ENCODE assay signal across 14 cellular contexts in genomic region chr4:2849267-2850140, GRCh38. TPM values are rescaled to one million over a fixed set of nuclear protein-coding genes. Genes with fewer than 3 reads are reported as not detected.
DNase-seq lines count a peak whose midpoint lies in the region; ATAC-seq lines count a peak whose summit lies in the region.
"Had no signal": no experiment of that assay in that cellular context is flagged by ENCODE, and none has a peak within 500 bp of the region (broad histone marks: within the 10 kb centered on the region; RNA-seq: fewer than 3 reads in every experiment).

No MANE protein-coding gene starts in this region.

- H3K36me3 ChIP-seq in BLaER1 treated with 17β-estradiol and CSF1 and Interleukin-3, amounts not matched to agents 10 nM and 100 nM, result peaks cover 9 to 16% (median 12%) of the 10 kb centered on the region in 11 experiments; a peak in 21 of 22 replicates
- peaks cover 0 to 14% of the 10 kb centered on the region in 2 donors for H3K36me3 ChIP-seq in duodenal mucosa (ENCODE audit: control insufficient read depth in 1 of 2, insufficient read depth in 2 of 2, low read length in 2 of 2)

- ATAC-seq in naive thymus-derived CD8-positive, alpha-beta T cell, result no peak
- ATAC-seq in GM21526 (IDR thresholded peaks at IDR 0.05; ENCODE audit: low FRiP score, unreplicated experiment), result no peak

- peaks cover 59 to 71% (median 63%) of the 10 kb centered on the region in 3 donors for H3K4me1 Mint-ChIP-seq in IgD-negative memory B cell
- H3K4me1 Mint-ChIP-seq in naive thymus-derived CD8-positive, alpha-beta T cell, result peaks cover 31 to 92% (median 86%) of the 10 kb centered on the region in 4 donors

- peaks cover 6% of the 10 kb centered on the region for H3K36me3 Mint-ChIP-seq in IgD-negative memory B cell
- H3K36me3 Mint-ChIP-seq in naive thymus-derived CD8-positive, alpha-beta T cell, result peaks cover 0 to 10% (median 0%) of the 10 kb centered on the region in 3 donors

- peaks cover 69 to 95% (median 80%) of the 10 kb centered on the region in 10 experiments for H3K4me1 ChIP-seq in BLaER1 treated with 17β-estradiol and CSF1 and Interleukin-3, amounts not matched to agents 10 nM and 100 nM
- H3K4me1 ChIP-seq in duodenal mucosa (ENCODE audit: control insufficient read depth in 1 of 2, insufficient read depth in 2 of 2, low read length in 2 of 2), result peaks cover 52 to 60% of the 10 kb centered on the region in 2 donors

- peaks cover 74 to 100% (median 98%) of the 10 kb centered on the region in 11 experiments for H4K20me1 ChIP-seq in BLaER1 treated with 17β-estradiol and CSF1 and Interleukin-3, amounts not matched to agents 10 nM and 100 nM

- 0 out of 22 replicates have a peak overlapping the region, but pooled peaks of 3 of the 11 experiments have one; percentile 11 to 32 (median 26) for H3K9ac ChIP-seq in BLaER1 treated with 17β-estradiol and CSF1 and Interleukin-3, amounts not matched to agents 10 nM and 100 nM
- H3K9ac ChIP-seq in duodenal mucosa (ENCODE audit: low read depth in 1 of 2, low read length in 2 of 2), result peak overlapping the region in 1 of 2 donors; percentile 42

- peak overlapping the region; percentile 20 to 76 (median 43) for H3K27ac Mint-ChIP-seq in IgD-negative memory B cell
- peak overlapping the region; percentile 69 to 93 (median 80) for H3K27ac Mint-ChIP-seq in naive thymus-derived CD8-positive, alpha-beta T cell

- no peak for DNase-seq in naive thymus-derived CD8-positive, alpha-beta T cell
- no peak for DNase-seq in activated effector memory CD4-positive, alpha-beta T cell treated with anti-CD3 and anti-CD28 coated beads, Interleukin-2, amount 50 U/mL, for 16 hours
- no peak for DNase-seq in T-helper 9 cell
- no peak for DNase-seq in NOMO-1 treated with DMSO at 0.1 percent for 48 hours (lab: John Stamatoyannopoulos, UW; ENCODE audit: unreplicated experiment)
- DNase-seq: Calu3; hypothalamus; NCI-H510A; stimulated activated CD4-positive, alpha-beta T cell treated with anti-CD3 and anti-CD28 coated beads, Interleukin-4, amount 100 ng/mL, for 1 hour; tibial artery had no signal

- POLR2A ChIA-PET in naive thymus-derived CD8-positive, alpha-beta T cell (lab: Charles Lee), result interaction anchor here (0.6 kb wide), 1 partner anchor 30 kb away, joined by 3 read pairs; no protein-coding TSS in a partner anchor

- no peaks in the 10 kb centered on the region for H3K27me3 ChIP-seq in BLaER1 treated with 17β-estradiol and CSF1 and Interleukin-3, amounts not matched to agents 10 nM and 100 nM
- H3K27me3 ChIP-seq in duodenal mucosa (ENCODE audit: control insufficient read depth in 1 of 2, insufficient read depth in 2 of 2, low read length in 2 of 2), result no peaks in the 10 kb centered on the region
- H3K27me3 ChIP-seq: tibial artery had no signal

- H3K27me3 Mint-ChIP-seq in IgD-negative memory B cell, result no peaks in the 10 kb centered on the region
- H3K27me3 Mint-ChIP-seq in naive thymus-derived CD8-positive, alpha-beta T cell, result no peaks in the 10 kb centered on the region

- peak overlapping the region; percentile 8 to 94 (median 54) for H3K4me3 Mint-ChIP-seq in IgD-negative memory B cell
- peak overlapping the region in 6 of 10 donors; percentile 1 to 46 (median 32) for H3K4me3 Mint-ChIP-seq in naive thymus-derived CD8-positive, alpha-beta T cell
- H3K4me3 Mint-ChIP-seq: neural crest cell had no signal

- H3K9me3 Mint-ChIP-seq in IgD-negative memory B cell, result no peaks in the 10 kb centered on the region
- H3K9me3 Mint-ChIP-seq in naive thymus-derived CD8-positive, alpha-beta T cell, result no peaks in the 10 kb centered on the region
- H3K9me3 Mint-ChIP-seq: neural crest cell had no signal

- no peaks in the 10 kb centered on the region for H3K9me3 ChIP-seq in BLaER1 treated with 17β-estradiol and CSF1 and Interleukin-3, amounts not matched to agents 10 nM and 100 nM (replicated peaks in 1 of 11)
- no peaks in the 10 kb centered on the region for H3K9me3 ChIP-seq in duodenal mucosa (ENCODE audit: control insufficient read depth in 1 of 2, low read length in 2 of 2)
- H3K9me3 ChIP-seq: tibial artery had no signal

- no peak overlapping the region for H3K27ac ChIP-seq in BLaER1 treated with 17β-estradiol and CSF1 and Interleukin-3, amounts not matched to agents 10 nM and 100 nM
- peak overlapping the region; percentile 1 for H3K27ac ChIP-seq in duodenal mucosa (ENCODE audit: low read depth, low read length)
- H3K27ac ChIP-seq: tibial artery had no signal

- peak overlapping the region in 8 of 11 experiments; percentile 11 to 94 (median 37); a peak in 13 of 22 replicates for H3K4me2 ChIP-seq in BLaER1 treated with 17β-estradiol and CSF1 and Interleukin-3, amounts not matched to agents 10 nM and 100 nM

- no peak overlapping the region for H3K4me3 ChIP-seq in BLaER1 treated with 17β-estradiol and CSF1 and Interleukin-3, amounts not matched to agents 10 nM and 100 nM
- H3K4me3 ChIP-seq in duodenal mucosa (ENCODE audit: low read depth in 1 of 2, low read length in 2 of 2), result peak overlapping the region in 1 of 2 donors; percentile 6
- H3K4me3 ChIP-seq: tibial artery had no signal

RNA-seq across cellular contexts. Expression of gene ADD1, which starts 5.9 kb away (rescaled TPM):
- 300 TPM for polyA plus RNA-seq in IgD-negative memory B cell
- 100 to 1,000 TPM; 302 to 309 TPM for total RNA-seq in naive thymus-derived CD8-positive, alpha-beta T cell
- polyA plus RNA-seq in naive thymus-derived CD8-positive, alpha-beta T cell, result 100 to 1,000 TPM; 129 to 151 (median 150) TPM

RNA-seq across cellular contexts. Expression of gene SH3BP2, which starts 56.6 kb away (rescaled TPM):
- polyA plus RNA-seq in IgD-negative memory B cell, result 22.7 TPM
- 10 to 100 TPM; 27.8 to 28.3 TPM for total RNA-seq in naive thymus-derived CD8-positive, alpha-beta T cell
- polyA plus RNA-seq in naive thymus-derived CD8-positive, alpha-beta T cell, result 10 to 100 TPM in 1 of 3 donors, 1 to 10 TPM in 2; 4.8 to 10.8 (median 5.4) TPM
